24 cellular contexts compared by ENCODE assay signal in the genomic region with DNA sequence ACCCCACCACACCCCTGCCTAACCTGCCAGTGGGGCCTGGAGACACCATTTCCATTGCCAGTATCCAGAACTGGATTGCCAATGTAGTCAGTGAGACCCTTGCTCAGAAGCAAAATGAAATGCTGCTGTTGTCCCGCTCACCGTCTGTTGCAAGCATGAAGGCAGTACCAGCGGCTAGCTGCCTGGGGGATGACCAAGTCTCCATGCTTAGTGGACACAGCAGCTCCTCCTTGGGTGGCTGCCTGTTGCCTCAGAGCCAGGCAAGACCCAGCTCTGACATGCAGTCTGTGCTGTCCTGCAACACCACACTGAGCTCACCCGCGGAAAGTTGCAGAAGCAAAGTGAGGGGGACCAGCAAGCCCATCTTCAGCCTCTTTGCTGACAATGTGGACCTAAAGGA. TPM values are rescaled to one million over a fixed set of nuclear protein-coding genes. Genes with fewer than 3 reads are reported as not detected.
DNase-seq lines count a peak whose midpoint lies in the region; ATAC-seq, FAIRE-seq and TF ChIP-seq lines count a peak whose summit lies in the region.
"Had no signal": no experiment of that assay in that cellular context is flagged by ENCODE, and none has a peak within 500 bp of the region (broad histone marks: within the 10 kb centered on the region; RNA-seq: fewer than 3 reads in every experiment).

No MANE protein-coding gene starts in this region.

- H3K23ac ChIP-seq in IMR-90 (ENCODE audit: low read depth, low read length) (no peak overlapping the region), H1 (ENCODE audit: insufficient read length) (no peak overlapping the region), neuronal stem cell (ENCODE audit: low read depth, low read length, poor library complexity) (peak overlapping the region; percentile 78)

- no peak overlapping the region for H3K4ac ChIP-seq in IMR-90 (ENCODE audit: low read depth, low read length)
- no peak overlapping the region for H3K4ac ChIP-seq in H1 (replicated peaks; ENCODE audit: insufficient read length, low read depth, low read length)
- H3K4ac ChIP-seq in neuronal stem cell (ENCODE audit: low read length) = no peak overlapping the region

- H4K91ac ChIP-seq in IMR-90 (ENCODE audit: insufficient read depth, low read depth, low read length) (no peak overlapping the region), H1 (replicated peaks; ENCODE audit: insufficient read length, low read length) (no peak overlapping the region), neuronal stem cell (ENCODE audit: low read depth, low read length, poor library complexity) (no peak overlapping the region)

- no peak overlapping the region for H3K4me3 Mint-ChIP-seq in natural killer cell
- H3K4me3 Mint-ChIP-seq: CD14-positive monocyte; CD4-positive, alpha-beta memory T cell had no signal

- no peak for TF ChIP-seq EP300 in H1 (IDR thresholded peaks at IDR 0.05; ENCODE audit: borderline replicate concordance in 1 of 2, low read depth in 2 of 2, low read length in 2 of 2)

- peaks cover 0 to 4% of the 10 kb centered on the region in 2 donors for H3K4me1 Mint-ChIP-seq in natural killer cell
- H3K4me1 Mint-ChIP-seq: CD14-positive monocyte; CD4-positive, alpha-beta memory T cell; CD8-positive, alpha-beta memory T cell had no signal

- H3K27me3 ChIP-seq in IMR-90 (ENCODE audit: control insufficient read depth, insufficient read depth, low read length) (peaks cover 6% of the 10 kb centered on the region), H1 (replicated peaks in 1 of 4; ENCODE audit: control insufficient read depth in 3 of 4, extremely low read depth in 1 of 4, insufficient read depth in 3 of 4, low read length in 3 of 4) (no peaks in the 10 kb centered on the region; a peak in 2 of 7 replicates), neuronal stem cell (ENCODE audit: control insufficient read depth in 3 of 3, insufficient read depth in 3 of 3, low read depth in 1 of 3, low read length in 3 of 3) (no peaks in the 10 kb centered on the region), gastrocnemius medialis (no peaks in the 10 kb centered on the region)
- H3K27me3 ChIP-seq: BLaER1 had no signal

- BruUV-seq in IMR-90 (replicated peaks; lab: Mats Ljungman, UMichigan) = no TSS peak

- no peaks in the 10 kb centered on the region for H3K9me3 ChIP-seq in IMR-90 (ENCODE audit: control insufficient read depth, insufficient read depth, low read length)
- H3K9me3 ChIP-seq in H1 (ENCODE audit: insufficient read depth in 2 of 2, low read depth in 1 of 2, low read length in 1 of 2) = no peaks in the 10 kb centered on the region
- no peaks in the 10 kb centered on the region for H3K9me3 ChIP-seq in neuronal stem cell (replicated peaks in 1 of 2; ENCODE audit: control insufficient read depth in 2 of 2, insufficient read depth in 1 of 2, low read depth in 1 of 2, low read length in 2 of 2)
- no peaks in the 10 kb centered on the region for H3K9me3 ChIP-seq in gastrocnemius medialis
- H3K9me3 ChIP-seq: BE2C, BLaER1 had no signal

- no peak overlapping the region for H3K14ac ChIP-seq in IMR-90 (replicated peaks; ENCODE audit: low read depth, low read length)
- no peak overlapping the region for H3K14ac ChIP-seq in H1 (ENCODE audit: insufficient read length)
- no peak overlapping the region for H3K14ac ChIP-seq in neuronal stem cell (ENCODE audit: low read length)

- intact Hi-C loops in IMR-90 (cut with micrococcal nuclease) (no loop called here), gastrocnemius medialis (cut with DNase I; ENCODE audit: low total_unique reads) (no loop called here), natural killer cell (cut with micrococcal nuclease) (loop anchor here (5.0 kb wide), 1 partner anchor 215 kb away; no protein-coding TSS in a partner anchor)

- no peak overlapping the region for H4K8ac ChIP-seq in IMR-90 (ENCODE audit: low read depth in 2 of 2, low read length in 2 of 2)
- no peak overlapping the region for H4K8ac ChIP-seq in H1 (ENCODE audit: extremely low read depth, insufficient read depth, low read length)
- no peak overlapping the region for H4K8ac ChIP-seq in neuronal stem cell (ENCODE audit: low read depth, low read length)

- DNase-seq in IMR-90 (no peak), H1 (ENCODE audit: low read depth in 1 of 2, low spot score in 2 of 2) (peak in 1 of 2 experiments; percentile 30), neuronal stem cell (ENCODE audit: low spot score) (no peak), gastrocnemius medialis (no peak), D721Med (ENCODE audit: insufficient read length, low spot score) (no peak), natural killer cell (no peak)
- no peak for DNase-seq in activated CD8-positive, alpha-beta memory T cell treated with anti-CD3 and anti-CD28 coated beads for 24 hours
- DNase-seq: 8988T; ACHN; BE2C; CD4-positive, alpha-beta memory T cell; CD4-positive, CD25-positive, alpha-beta regulatory T cell; CD8-positive, alpha-beta memory T cell; COR-L47; DMS79 treated with DMSO at 0.1 percent for 48 hours; GF-D8 had no signal

- ATAC-seq in IMR-90 (ENCODE audit: low read depth) (no peak), gastrocnemius medialis (no peak), natural killer cell (no peak)

- H3K27me3 Mint-ChIP-seq in natural killer cell (ENCODE audit: low read depth in 2 of 2) = peaks cover 35 to 37% of the 10 kb centered on the region in 2 donors

- no peak overlapping the region for H2BK20ac ChIP-seq in IMR-90 (ENCODE audit: low read depth, low read length)
- H2BK20ac ChIP-seq in H1 (ENCODE audit: low read length) = peak overlapping the region; percentile 64; the same call in 1 of the 2 replicates

- H2AK5ac ChIP-seq in IMR-90 (ENCODE audit: low read depth, low read length) (no peak overlapping the region), H1 (ENCODE audit: low read depth, low read length) (no peak overlapping the region), neuronal stem cell (ENCODE audit: low read depth, low read length) (no peak overlapping the region)

- H3K56ac ChIP-seq in IMR-90 (ENCODE audit: extremely low read depth, insufficient read depth, low read length) (no peak overlapping the region), H1 (replicated peaks; ENCODE audit: insufficient read length, low read depth, low read length) (no peak overlapping the region)

- H2AFZ ChIP-seq in IMR-90 (replicated peaks; ENCODE audit: low read length, poor library complexity) (peak overlapping the region; percentile 43), H1 (ENCODE audit: low read length) (no peak overlapping the region), neuronal stem cell (ENCODE audit: low read length) (no peak overlapping the region)

- no peak overlapping the region for H3K4me3 ChIP-seq in IMR-90 (ENCODE audit: insufficient read depth, low read depth, low read length)
- no peak overlapping the region for H3K4me3 ChIP-seq in H1 (ENCODE audit: extremely low read depth in 1 of 4, insufficient read depth in 2 of 4, low read depth in 3 of 4, low read length in 4 of 4)
- no peak overlapping the region for H3K4me3 ChIP-seq in neuronal stem cell (ENCODE audit: low read length in 2 of 2)
- no peak overlapping the region for H3K4me3 ChIP-seq in gastrocnemius medialis
- H3K4me3 ChIP-seq: BLaER1 had no signal

- no peak overlapping the region for H3K18ac ChIP-seq in IMR-90 (ENCODE audit: low read depth, low read length)
- no peak overlapping the region for H3K18ac ChIP-seq in H1 (ENCODE audit: extremely low read depth, low read length)
- H3K18ac ChIP-seq in neuronal stem cell (ENCODE audit: low read length) = no peak overlapping the region

- H3K27ac ChIP-seq in IMR-90 (ENCODE audit: insufficient read depth, low read length) = no peak overlapping the region
- H3K27ac ChIP-seq in H1 (ENCODE audit: low read depth, low read length) = no peak overlapping the region
- no peak overlapping the region for H3K27ac ChIP-seq in neuronal stem cell (replicated peaks; ENCODE audit: low read length)
- H3K27ac ChIP-seq in gastrocnemius medialis = peak overlapping the region in 3 of 4 donors; percentile 52 to 55 (median 52)
- H3K27ac ChIP-seq: BLaER1 had no signal

- TF ChIP-seq POLR2A in IMR-90 (IDR thresholded peaks at IDR 0.05; ENCODE audit: low read depth, low read length) = no peak
- no peak for TF ChIP-seq POLR2A in H1 (IDR thresholded peaks at IDR 0.05; ENCODE audit: control extremely low read depth in 1 of 2, low read depth in 2 of 2, low read length in 2 of 2)
- TF ChIP-seq POLR2A in gastrocnemius medialis (IDR thresholded peaks at IDR 0.05) = no peak

- TF ChIP-seq CTCF in IMR-90 (conservative IDR thresholded peaks at IDR 0.05; ENCODE audit: low read depth, low read length) = no peak
- no peak for TF ChIP-seq CTCF in H1 (IDR thresholded peaks at IDR 0.05; ENCODE audit: control extremely low read depth in 1 of 3, insufficient read depth in 1 of 3, low read depth in 1 of 3, low read length in 3 of 3)
- no peak for TF ChIP-seq CTCF in gastrocnemius medialis (IDR thresholded peaks at IDR 0.05 in 4 of 5, conservative IDR thresholded peaks at IDR 0.05 in 1 of 5)
- no peak for TF ChIP-seq CTCF in D721Med (IDR thresholded peaks at IDR 0.05; ENCODE audit: insufficient read depth, missing control alignments)
- TF ChIP-seq CTCF in natural killer cell (IDR thresholded peaks at IDR 0.05) = no peak

- H2BK12ac ChIP-seq in H1 (ENCODE audit: low read depth, low read length) (no peak overlapping the region), neuronal stem cell (ENCODE audit: low read length) (no peak overlapping the region)

- no peaks in the 10 kb centered on the region for H3K23me2 ChIP-seq in H1 (ENCODE audit: low read depth, low read length)

- H4K20me1 ChIP-seq in IMR-90 (ENCODE audit: insufficient read depth, low read length) = no peaks in the 10 kb centered on the region
- H4K20me1 ChIP-seq in H1 (replicated peaks in 1 of 2; ENCODE audit: control insufficient read depth in 1 of 2, insufficient read depth in 2 of 2, low read length in 2 of 2) = no peaks in the 10 kb centered on the region
- H4K20me1 ChIP-seq: BLaER1 had no signal

- no peaks in the 10 kb centered on the region for H3K4me1 ChIP-seq in IMR-90 (ENCODE audit: control insufficient read depth, insufficient read depth, low read length)
- H3K4me1 ChIP-seq in H1 (replicated peaks in 1 of 4; ENCODE audit: control insufficient read depth in 3 of 4, insufficient read depth in 4 of 4, low read length in 3 of 4) = peaks cover 0 to 2% (median 0%) of the 10 kb centered on the region in 4 experiments; a peak in 4 of 7 replicates
- H3K4me1 ChIP-seq in neuronal stem cell (ENCODE audit: control insufficient read depth in 2 of 2, insufficient read depth in 1 of 2, low read depth in 1 of 2, low read length in 2 of 2) = peaks cover 0 to 2% of the 10 kb centered on the region in 2 donors
- H3K4me1 ChIP-seq in gastrocnemius medialis = peaks cover 5 to 20% of the 10 kb centered on the region in 2 donors
- H3K4me1 ChIP-seq: BE2C had no signal

- no peaks in the 10 kb centered on the region for H3K36me3 Mint-ChIP-seq in natural killer cell
- H3K36me3 Mint-ChIP-seq: CD14-positive monocyte; CD4-positive, alpha-beta memory T cell; CD4-positive, CD25-positive, alpha-beta regulatory T cell; CD8-positive, alpha-beta memory T cell had no signal

- H2BK15ac ChIP-seq in IMR-90 (ENCODE audit: low read depth, low read length) (no peak overlapping the region), H1 (ENCODE audit: low read length) (no peak overlapping the region), neuronal stem cell (ENCODE audit: low read length) (no peak overlapping the region)

- no peak overlapping the region for H3K4me2 ChIP-seq in IMR-90 (ENCODE audit: low read depth, low read length)
- H3K4me2 ChIP-seq in H1 (ENCODE audit: insufficient read depth in 1 of 2, low read depth in 2 of 2, low read length in 2 of 2) = no peak overlapping the region
- H3K4me2 ChIP-seq in neuronal stem cell (ENCODE audit: insufficient read depth, low read length, poor library complexity, severe bottlenecking) = no peak overlapping the region
- H3K4me2 ChIP-seq: BLaER1 had no signal

- dilution Hi-C loops in IMR-90 (cut with HindIII; ENCODE audit: low sequenced_read_pairs, unreplicated experiment) = no loop called here

- no CpG with 5 or more reads among the region's 5 CpGs for WGBS in IMR-90 (ENCODE audit: extremely low coverage in 2 of 2, insufficient read length in 1 of 2), 2 experiments
- WGBS in H1 (ENCODE audit: extremely low coverage in 1 of 2, insufficient coverage in 1 of 2, insufficient read length in 1 of 2, insufficient replicate concordance in 2 of 2, low coverage in 1 of 2, low lambda C conversion rate in 2 of 2, missing lambda C conversion rate in 1 of 2), 2 experiments = 93% methylated on average over 5 of the region's 5 CpGs; no CpG with 5 or more reads in 1 of the 2 experiments
- no CpG with 5 or more reads among the region's 5 CpGs for WGBS in neuronal stem cell (ENCODE audit: extremely low coverage in 2 of 2, insufficient read length in 2 of 2, insufficient replicate concordance in 1 of 2), 2 donors

- H3K36me3 ChIP-seq in IMR-90 (ENCODE audit: control insufficient read depth, insufficient read depth, low read length) = no peaks in the 10 kb centered on the region
- H3K36me3 ChIP-seq in H1 (ENCODE audit: control insufficient read depth in 2 of 4, insufficient read depth in 4 of 4, low read length in 3 of 4) = no peaks in the 10 kb centered on the region
- no peaks in the 10 kb centered on the region for H3K36me3 ChIP-seq in neuronal stem cell (replicated peaks in 1 of 2; ENCODE audit: control insufficient read depth in 2 of 2, insufficient read depth in 2 of 2, low read length in 2 of 2)
- peaks cover 0 to 62% of the 10 kb centered on the region in 2 donors for H3K36me3 ChIP-seq in gastrocnemius medialis
- H3K36me3 ChIP-seq: BE2C, BLaER1 had no signal

- TF ChIP-seq RAD21 in IMR-90 (IDR thresholded peaks at IDR 0.05; ENCODE audit: low read length) (no peak), H1 (IDR thresholded peaks at IDR 0.05 in 1 of 2, conservative IDR thresholded peaks at IDR 0.05 in 1 of 2; ENCODE audit: low read depth in 2 of 2, low read length in 2 of 2) (no peak)

- H3K79me2 ChIP-seq in H1 (ENCODE audit: control insufficient read depth in 1 of 2, insufficient read depth in 2 of 2, low read length in 2 of 2) = no peaks in the 10 kb centered on the region

- H2BK120ac ChIP-seq in IMR-90 (ENCODE audit: low read depth, low read length) = no peak overlapping the region
- H2BK120ac ChIP-seq in H1 (replicated peaks; ENCODE audit: low read depth, low read length) = no peak overlapping the region
- H2BK120ac ChIP-seq in neuronal stem cell (ENCODE audit: low read depth, low read length) = no peak overlapping the region

- H3K79me1 ChIP-seq in IMR-90 (ENCODE audit: low read depth in 1 of 2, low read length in 2 of 2) = no peaks in the 10 kb centered on the region
- no peaks in the 10 kb centered on the region for H3K79me1 ChIP-seq in H1 (ENCODE audit: low read depth, low read length)
- H3K79me1 ChIP-seq in neuronal stem cell (ENCODE audit: low read depth, low read length) = no peaks in the 10 kb centered on the region

- POLR2A ChIA-PET in IMR-90 (lab: Charles Lee; ENCODE audit: unreplicated experiment) = no interaction called here
- POLR2A ChIA-PET in H1 (lab: Charles Lee; ENCODE audit: partially characterized antibody) = interaction anchor here (4.3 kb wide), 2 partner anchors 8 to 93 kb away, joined by 13 to 20 read pairs; a partner anchor contains a TSS

- H3K9me1 ChIP-seq in IMR-90 (ENCODE audit: insufficient read depth, low read length) = no peaks in the 10 kb centered on the region

- no peaks in the 10 kb centered on the region for H3K9me3 Mint-ChIP-seq in natural killer cell
- H3K9me3 Mint-ChIP-seq: CD4-positive, CD25-positive, alpha-beta regulatory T cell; CD8-positive, alpha-beta memory T cell had no signal

- no peak overlapping the region for H3K9ac ChIP-seq in IMR-90 (ENCODE audit: low read depth, low read length)
- H3K9ac ChIP-seq in H1 (replicated peaks in 1 of 4; ENCODE audit: extremely low read depth in 1 of 4, low read depth in 3 of 4, low read length in 3 of 4) = no peak overlapping the region
- no peak overlapping the region for H3K9ac ChIP-seq in neuronal stem cell (ENCODE audit: low read depth, low read length, poor library complexity)
- H3K9ac ChIP-seq: BLaER1 had no signal

- CTCF ChIA-PET in IMR-90 (lab: Yijun Ruan, JAX) = no interaction called here
- CTCF ChIA-PET in H1 (lab: Charles Lee; ENCODE audit: partially characterized antibody) = interaction anchor here (0.8 to 8.0 kb wide), 10 partner anchors 9 to 67 kb away, joined by 3 to 81 read pairs (median 4); no protein-coding TSS in a partner anchor

- no peak overlapping the region for H3K27ac Mint-ChIP-seq in natural killer cell
- H3K27ac Mint-ChIP-seq: CD4-positive, CD25-positive, alpha-beta regulatory T cell; CD8-positive, alpha-beta memory T cell had no signal

- H4K5ac ChIP-seq in IMR-90 (ENCODE audit: low read depth, low read length) (no peak overlapping the region), H1 (ENCODE audit: insufficient read length, low read depth, low read length) (no peak overlapping the region)

- H2BK5ac ChIP-seq in IMR-90 (ENCODE audit: low read depth, low read length, poor library complexity, severe bottlenecking) = no peak overlapping the region
- no peak overlapping the region for H2BK5ac ChIP-seq in H1 (ENCODE audit: low read depth, low read length)
- peak overlapping the region; percentile 26 for H2BK5ac ChIP-seq in neuronal stem cell (ENCODE audit: low read length)

- no peak for FAIRE-seq in H1 (lab: Jason Lieb, UNC)
- no peak for FAIRE-seq in D721Med (lab: Jason Lieb, UNC)
- FAIRE-seq: A204.1, G401.6, GM12891, GM19239 had no signal

- no peak overlapping the region for H2AK9ac ChIP-seq in IMR-90 (replicated peaks; ENCODE audit: low read depth, low read length, poor library complexity)

- in situ Hi-C loops in IMR-90 (cut with MboI; ENCODE audit: low sequenced_read_pairs) (no loop called here), gastrocnemius medialis (cut with MboI; ENCODE audit: low sequenced_read_pairs in 4 of 4) (loop anchor here in 1 of 4 donors (10.0 kb wide), 1 partner anchor 62 kb away; no protein-coding TSS in a partner anchor)

RNA-seq across cellular contexts. Expression of a gene that starts 33.4 kb away (rescaled TPM):
- total RNA-seq in IMR-90 (2012; rRNA removed) = not detected in 2 replicates
- not detected in 2 replicates for polyA plus RNA-seq in IMR-90 (2012; rRNA removed)
- polyA plus RNA-seq in IMR-90 (2012; cell fraction: cytosol; rRNA removed) = not detected in 2 replicates
- 0.01 TPM in 1 of 2 replicates, not detected in the other for polyA plus RNA-seq in IMR-90 (2012; cell fraction: nucleus; rRNA removed; ENCODE audit: low replicate concordance)
- 0.22 and 0.34 TPM in 2 replicates for total RNA-seq in H1 (2021; fragmentation: NEBNext Ultra II Directional; extraction: Animal tissue kit (Norgen Biotek cat#: 25700))
- polyA plus RNA-seq in H1 (2011; rRNA removed) = 0.09 and 0.14 TPM in 2 replicates
- 0.18 TPM for polyA plus RNA-seq in H1 (2011; cell fraction: cytosol; rRNA removed)
- 0.26 TPM for polyA plus RNA-seq in H1 (2011; cell fraction: nucleus; rRNA removed)
- 0.37 to 0.55 TPM (median 0.52 TPM) in 4 replicates for polyA plus RNA-seq in H1 (2012, experiment 1 of 2)
- polyA plus RNA-seq in H1 (2012, experiment 2 of 2) = 0.04 TPM
- 0.10 TPM for polyA plus RNA-seq in H1 (2013, experiment 1 of 2)
- 0.11 TPM for polyA plus RNA-seq in H1 (2013, experiment 2 of 2)
- polyA minus RNA-seq in H1 (2011; rRNA and poly(A)+ RNA removed) = 0.15 and 0.47 TPM in 2 replicates
- 1.1 TPM for polyA minus RNA-seq in H1 (2011; cell fraction: cytosol; rRNA and poly(A)+ RNA removed)
- 0.10 TPM for polyA minus RNA-seq in H1 (2011; cell fraction: nucleus; rRNA and poly(A)+ RNA removed)
- polyA plus RNA-seq in neuronal stem cell (2013, experiment 1 of 2) = not detected
- polyA plus RNA-seq in neuronal stem cell (2013, experiment 2 of 2) = 0.01 TPM
- total RNA-seq in gastrocnemius medialis = 100 to 1,000 TPM in 1 of 4 donors, 10 to 100 TPM in 3; 63.7 to 159 (median 89.1) TPM
- total RNA-seq in natural killer cell = not detected
- total RNA-seq: A673; CD4-positive, alpha-beta memory T cell; CD4-positive, CD25-positive, alpha-beta regulatory T cell; CD8-positive, alpha-beta memory T cell had no signal
- polyA plus RNA-seq: AG04450; CD14-positive monocyte; CD4-positive, alpha-beta memory T cell; CD4-positive, CD25-positive, alpha-beta regulatory T cell; CD8-positive, alpha-beta memory T cell had no signal

RNA-seq across cellular contexts. Expression of a gene that starts 37.1 kb away (rescaled TPM):
- not detected in 2 replicates for total RNA-seq in IMR-90 (2012; rRNA removed)
- not detected in 2 replicates for polyA plus RNA-seq in IMR-90 (2012; rRNA removed)
- polyA plus RNA-seq in IMR-90 (2012; cell fraction: cytosol; rRNA removed) = not detected in 2 replicates
- polyA plus RNA-seq in IMR-90 (2012; cell fraction: nucleus; rRNA removed; ENCODE audit: low replicate concordance) = not detected in 2 replicates
- 0.11 and 0.19 TPM in 2 replicates for total RNA-seq in H1 (2021; fragmentation: NEBNext Ultra II Directional; extraction: Animal tissue kit (Norgen Biotek cat#: 25700))
- polyA plus RNA-seq in H1 (2011; rRNA removed) = 0.67 and 0.74 TPM in 2 replicates
- 0.61 TPM for polyA plus RNA-seq in H1 (2011; cell fraction: cytosol; rRNA removed)
- polyA plus RNA-seq in H1 (2011; cell fraction: nucleus; rRNA removed) = 1.5 TPM
- polyA plus RNA-seq in H1 (2012, experiment 1 of 2) = 0.29 to 0.38 TPM (median 0.34 TPM) in 4 replicates
- polyA plus RNA-seq in H1 (2012, experiment 2 of 2) = 0.35 TPM
- polyA plus RNA-seq in H1 (2013, experiment 1 of 2) = 0.22 TPM
- polyA plus RNA-seq in H1 (2013, experiment 2 of 2) = 0.28 TPM
- 0.28 and 0.85 TPM in 2 replicates for polyA minus RNA-seq in H1 (2011; rRNA and poly(A)+ RNA removed)
- 2.0 TPM for polyA minus RNA-seq in H1 (2011; cell fraction: cytosol; rRNA and poly(A)+ RNA removed)
- 0.80 TPM for polyA minus RNA-seq in H1 (2011; cell fraction: nucleus; rRNA and poly(A)+ RNA removed)
- 1.4 TPM for polyA plus RNA-seq in neuronal stem cell (2013, experiment 1 of 2)
- polyA plus RNA-seq in neuronal stem cell (2013, experiment 2 of 2) = 1.4 TPM
- 1 to 10 TPM in 1 of 4 donors, not detected in 3; 1.9 TPM for total RNA-seq in gastrocnemius medialis
- 1 to 10 TPM; 2.9 to 4.6 (median 4.5) TPM for total RNA-seq in natural killer cell
- total RNA-seq: A673 had no signal
- polyA plus RNA-seq: AG04450 had no signal

Comparison
In these comparisons a context has a peak if more than half of its experiments do, and no peak if none do; other contexts are left out.
1. H3K27ac ChIP-seq: peak in gastrocnemius medialis (3 of 4); none in IMR-90 (single experiment), H1 (single experiment) and neuronal stem cell (single experiment).
2. RNA of a gene that starts 33.4 kb away (total RNA-seq): 63.7 to 159 TPM in gastrocnemius medialis; 0.22 to 0.34 TPM in H1, not detected in IMR-90 and not detected in natural killer cell; every median in the first group is over 10 times any median in the second.